In the genomic region with DNA sequence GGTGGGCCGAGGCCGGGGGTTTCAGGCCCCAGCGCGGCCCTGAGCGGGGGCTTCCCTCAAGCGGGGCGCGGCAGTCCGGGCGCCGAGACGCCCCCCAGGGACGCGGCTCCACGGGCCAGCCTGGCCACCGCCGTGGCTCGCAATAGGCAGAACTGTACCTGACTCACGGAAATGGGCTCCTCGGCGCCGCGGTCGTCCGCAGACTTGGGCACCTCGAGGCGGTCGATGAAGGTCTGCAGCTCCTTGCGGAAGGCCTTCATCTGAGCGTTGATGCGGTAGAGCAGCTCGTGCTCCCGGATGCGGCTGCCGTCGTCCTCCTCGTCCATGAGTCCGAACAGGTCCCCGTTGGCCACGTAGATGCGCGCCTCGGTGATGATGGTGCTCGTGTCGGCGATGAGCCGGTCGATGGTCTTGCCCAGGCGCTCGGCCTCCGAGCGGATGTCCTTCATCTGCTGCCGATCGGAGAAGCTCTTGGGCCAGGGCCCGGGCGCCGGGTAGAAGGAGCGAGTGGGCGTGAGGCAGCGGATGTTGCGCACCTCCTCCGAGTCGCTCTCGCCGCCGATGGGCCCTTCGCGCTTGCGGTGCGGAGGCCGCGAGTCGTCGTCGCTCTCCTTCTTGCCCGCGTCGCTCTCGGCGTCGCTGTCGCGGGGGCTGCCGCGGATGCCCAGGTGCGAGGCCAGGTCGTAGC, we compare ENCODE assay signal across 18 cellular contexts. TPM values are rescaled to one million over a fixed set of nuclear protein-coding genes. Genes with fewer than 3 reads are reported as not detected.
DNase-seq lines count a peak whose midpoint lies in the region; ATAC-seq, FAIRE-seq and TF ChIP-seq lines count a peak whose summit lies in the region.
"Had no signal": no experiment of that assay in that cellular context is flagged by ENCODE, and none has a peak within 500 bp of the region (broad histone marks: within the 10 kb centered on the region; RNA-seq: fewer than 3 reads in every experiment).

No MANE protein-coding gene starts in this region.

- H3K27me3 Mint-ChIP-seq in activated naive CD8-positive, alpha-beta T cell treated with anti-CD3 and anti-CD28 coated beads, Interleukin-2, amount 50 U/mL, for 24 hours = peaks cover 3% of the 10 kb centered on the region
- H3K27me3 Mint-ChIP-seq in activated naive CD8-positive, alpha-beta T cell treated with anti-CD3 and anti-CD28 coated beads for 36 hours = peaks cover 28% of the 10 kb centered on the region
- no peaks in the 10 kb centered on the region for H3K27me3 Mint-ChIP-seq in WTC11 (ENCODE audit: low read depth)
- peaks cover 2% of the 10 kb centered on the region for H3K27me3 Mint-ChIP-seq in activated T-helper 1 cell treated with anti-CD3 and anti-CD28 coated beads, Interleukin-12 subunit alpha, Interleukin-12 subunit beta, Interleukin-2, Interleukin-4 antibody, amounts not matched to agents 30 ng/mL and 10 ng/mL and 1 ng/mL, durations not matched to agents 14 hours and 24 hours and 36 hours (ENCODE audit: insufficient read depth)
- H3K27me3 Mint-ChIP-seq in natural killer cell (ENCODE audit: low read depth in 2 of 2) = peaks cover 0 to 19% of the 10 kb centered on the region in 2 donors
- H3K27me3 Mint-ChIP-seq: CD4-positive, alpha-beta memory T cell had no signal

- BruUV-seq in HepG2 (replicated peaks; lab: Mats Ljungman, UMichigan) = no TSS peak

- H3K4me3 ChIP-seq in GM12865 (ENCODE audit: low read depth, low read length) (no peak overlapping the region), HepG2 (replicated peaks in 1 of 3; ENCODE audit: insufficient read depth in 1 of 3, low read depth in 2 of 3, low read length in 3 of 3) (no peak overlapping the region)
- H3K4me3 ChIP-seq: BLaER1 had no signal

- no peak overlapping the region for H3K4me2 ChIP-seq in HepG2 (ENCODE audit: low read depth, low read length)
- H3K4me2 ChIP-seq: BLaER1 had no signal

- H3K9me3 Mint-ChIP-seq in activated naive CD8-positive, alpha-beta T cell treated with anti-CD3 and anti-CD28 coated beads, Interleukin-2, amount 50 U/mL, for 24 hours = no peaks in the 10 kb centered on the region
- no peaks in the 10 kb centered on the region for H3K9me3 Mint-ChIP-seq in activated naive CD8-positive, alpha-beta T cell treated with anti-CD3 and anti-CD28 coated beads for 36 hours
- H3K9me3 Mint-ChIP-seq in WTC11 (no peaks in the 10 kb centered on the region), natural killer cell (peaks cover 0 to 2% of the 10 kb centered on the region in 2 donors)
- H3K9me3 Mint-ChIP-seq in activated T-helper 1 cell treated with anti-CD3 and anti-CD28 coated beads, Interleukin-12 subunit alpha, Interleukin-12 subunit beta, Interleukin-2, Interleukin-4 antibody, amounts not matched to agents 30 ng/mL and 10 ng/mL and 1 ng/mL, durations not matched to agents 14 hours and 24 hours and 36 hours = no peaks in the 10 kb centered on the region
- H3K9me3 Mint-ChIP-seq: CD4-positive, alpha-beta memory T cell; H9 had no signal

- no peaks in the 10 kb centered on the region for H3K27me3 ChIP-seq in HepG2 (ENCODE audit: control insufficient read depth in 1 of 2, insufficient read depth in 2 of 2, low read length in 2 of 2)
- H3K27me3 ChIP-seq: BLaER1 had no signal

- no peak overlapping the region for H3K27ac ChIP-seq in HepG2 (ENCODE audit: extremely low read length, insufficient read depth, low read length)
- H3K27ac ChIP-seq: BLaER1 had no signal

- POLR2A ChIA-PET in WTC11 (lab: Charles Lee) (interaction anchor here (1.1 to 1.5 kb wide), 2 partner anchors 9 to 40 kb away, joined by 3 to 4 read pairs; no protein-coding TSS in a partner anchor), HepG2 (lab: Yijun Ruan, JAX) (no interaction called here)

- TF ChIP-seq RAD21 in HepG2 (CRISPR knock-in tag; IDR thresholded peaks at IDR 0.05) = no peak

- no peak for DNase-seq in activated naive CD8-positive, alpha-beta T cell treated with anti-CD3 and anti-CD28 coated beads, Interleukin-2, amount 50 U/mL, for 24 hours
- DNase-seq in activated naive CD8-positive, alpha-beta T cell treated with anti-CD3 and anti-CD28 coated beads for 36 hours = no peak
- DNase-seq in GM12865 (ENCODE audit: low read depth) (peak; percentile 1), WTC11 (ENCODE audit: low spot score) (no peak), HepG2 (ENCODE audit: low spot score) (no peak), natural killer cell (no peak), NCI-H1048 (lab: John Stamatoyannopoulos, UW) (no peak)
- DNase-seq in activated T-helper 1 cell treated with anti-CD3 and anti-CD28 coated beads, Interleukin-12 subunit alpha, Interleukin-12 subunit beta, Interleukin-2, Interleukin-4 antibody, amounts not matched to agents 30 ng/mL and 10 ng/mL and 1 ng/mL, durations not matched to agents 14 hours and 24 hours and 36 hours (ENCODE audit: low spot score) = no peak
- DNase-seq: Calu3, NCI-H1436, NCI-H1930, NCI-H345, NCI-H526, PC-3, RPMI8226 had no signal

- TF ChIP-seq POLR2A in HepG2 (IDR thresholded peaks at IDR 0.05; ENCODE audit: insufficient read depth in 1 of 2, low read depth in 2 of 2, low read length in 2 of 2) = no peak

- H3K79me2 ChIP-seq in HepG2 (ENCODE audit: insufficient read depth, low read length) = no peaks in the 10 kb centered on the region

- TF ChIP-seq EP300 in HepG2 (IDR thresholded peaks at IDR 0.05; ENCODE audit: low read depth in 2 of 2, low read length in 2 of 2) = no peak
- TF ChIP-seq EP300 in HepG2 (CRISPR knock-in tag; IDR thresholded peaks at IDR 0.05; ENCODE audit: borderline replicate concordance) = no peak

- H3K4me3 Mint-ChIP-seq in activated naive CD8-positive, alpha-beta T cell treated with anti-CD3 and anti-CD28 coated beads, Interleukin-2, amount 50 U/mL, for 24 hours = no peak overlapping the region
- H3K4me3 Mint-ChIP-seq in activated naive CD8-positive, alpha-beta T cell treated with anti-CD3 and anti-CD28 coated beads for 36 hours = no peak overlapping the region
- H3K4me3 Mint-ChIP-seq in WTC11 (no peak overlapping the region), natural killer cell (no peak overlapping the region)
- H3K4me3 Mint-ChIP-seq in activated T-helper 1 cell treated with anti-CD3 and anti-CD28 coated beads, Interleukin-12 subunit alpha, Interleukin-12 subunit beta, Interleukin-2, Interleukin-4 antibody, amounts not matched to agents 30 ng/mL and 10 ng/mL and 1 ng/mL, durations not matched to agents 14 hours and 24 hours and 36 hours = no peak overlapping the region
- H3K4me3 Mint-ChIP-seq: H9 had no signal

- H2AFZ ChIP-seq in HepG2 (ENCODE audit: low read length) = no peak overlapping the region

- H3K4me1 Mint-ChIP-seq in activated naive CD8-positive, alpha-beta T cell treated with anti-CD3 and anti-CD28 coated beads, Interleukin-2, amount 50 U/mL, for 24 hours = no peaks in the 10 kb centered on the region
- H3K4me1 Mint-ChIP-seq in activated naive CD8-positive, alpha-beta T cell treated with anti-CD3 and anti-CD28 coated beads for 36 hours = no peaks in the 10 kb centered on the region
- H3K4me1 Mint-ChIP-seq in WTC11 (peaks cover 12% of the 10 kb centered on the region), natural killer cell (no peaks in the 10 kb centered on the region)
- H3K4me1 Mint-ChIP-seq in activated T-helper 1 cell treated with anti-CD3 and anti-CD28 coated beads, Interleukin-12 subunit alpha, Interleukin-12 subunit beta, Interleukin-2, Interleukin-4 antibody, amounts not matched to agents 30 ng/mL and 10 ng/mL and 1 ng/mL, durations not matched to agents 14 hours and 24 hours and 36 hours (ENCODE audit: low read depth) = no peaks in the 10 kb centered on the region

- FAIRE-seq in HepG2 (lab: Jason Lieb, UNC) = no peak

- in situ Hi-C loops in HepG2 (cut with HindIII; ENCODE audit: extremely low pct_ligation_motif_present, low pct_unique_long_range_greater_than_20kb) = no loop called here

- intact Hi-C loops in HepG2 (cut with micrococcal nuclease; ENCODE audit: unreplicated experiment) = no loop called here
- intact Hi-C loops in activated T-helper 1 cell treated with anti-CD3 and anti-CD28 coated beads, Interleukin-12 subunit alpha, Interleukin-12 subunit beta, Interleukin-2, Interleukin-4 antibody, amounts not matched to agents 30 ng/mL and 10 ng/mL and 1 ng/mL, durations not matched to agents 14 hours and 24 hours and 36 hours (cut with micrococcal nuclease) = no loop called here
- intact Hi-C loops in natural killer cell (cut with micrococcal nuclease) = no loop called here

- no peaks in the 10 kb centered on the region for H4K20me1 ChIP-seq in HepG2 (ENCODE audit: insufficient read depth, low read length)
- H4K20me1 ChIP-seq: BLaER1 had no signal

- H3K9me3 ChIP-seq in HepG2 (ENCODE audit: low read length) = no peaks in the 10 kb centered on the region

- H3K4me1 ChIP-seq in HepG2 (ENCODE audit: insufficient read depth, low read length) = no peaks in the 10 kb centered on the region
- H3K4me1 ChIP-seq: BLaER1 had no signal

- peak; percentile 33 for ATAC-seq in activated naive CD8-positive, alpha-beta T cell treated with anti-CD3 and anti-CD28 coated beads, Interleukin-2, amount 50 U/mL, for 24 hours
- no peak for ATAC-seq in WTC11
- no peak for ATAC-seq in HepG2
- ATAC-seq in natural killer cell = no peak
- ATAC-seq: PC-3 had no signal

- no peaks in the 10 kb centered on the region for H3K36me3 ChIP-seq in HepG2 (replicated peaks in 1 of 2; ENCODE audit: control insufficient read depth in 1 of 2, insufficient read depth in 2 of 2, low read length in 2 of 2)

- 87% methylated on average over 76 of the region's 87 CpGs for WGBS in HepG2 (ENCODE audit: low lambda C conversion rate)

- no peak overlapping the region for H3K27ac Mint-ChIP-seq in activated naive CD8-positive, alpha-beta T cell treated with anti-CD3 and anti-CD28 coated beads, Interleukin-2, amount 50 U/mL, for 24 hours
- no peak overlapping the region for H3K27ac Mint-ChIP-seq in activated naive CD8-positive, alpha-beta T cell treated with anti-CD3 and anti-CD28 coated beads for 36 hours
- no peak overlapping the region for H3K27ac Mint-ChIP-seq in WTC11
- no peak overlapping the region for H3K27ac Mint-ChIP-seq in activated T-helper 1 cell treated with anti-CD3 and anti-CD28 coated beads, Interleukin-12 subunit alpha, Interleukin-12 subunit beta, Interleukin-2, Interleukin-4 antibody, amounts not matched to agents 30 ng/mL and 10 ng/mL and 1 ng/mL, durations not matched to agents 14 hours and 24 hours and 36 hours
- H3K27ac Mint-ChIP-seq in natural killer cell = no peak overlapping the region

- no peak for TF ChIP-seq CTCF in GM12865 (IDR thresholded peaks at IDR 0.05; ENCODE audit: insufficient read depth, low read depth, low read length, missing control alignments)
- TF ChIP-seq CTCF in WTC11 (IDR thresholded peaks at IDR 0.05) = no peak
- no peak for TF ChIP-seq CTCF in HepG2 (CRISPR knock-in tag; IDR thresholded peaks at IDR 0.05)
- no peak for TF ChIP-seq CTCF in natural killer cell (IDR thresholded peaks at IDR 0.05)

- CTCF ChIA-PET in WTC11 (lab: Charles Lee) = interaction anchor here (2.9 kb wide), 1 partner anchor 41 kb away, joined by 18 read pairs; no protein-coding TSS in a partner anchor
- CTCF ChIA-PET in HepG2 (lab: Yijun Ruan, JAX; ENCODE audit: low intra/inter-chr PET ratio, low total read pairs) = no interaction called here

- H3K36me3 Mint-ChIP-seq in activated naive CD8-positive, alpha-beta T cell treated with anti-CD3 and anti-CD28 coated beads, Interleukin-2, amount 50 U/mL, for 24 hours (ENCODE audit: low read depth) = peaks cover 9% of the 10 kb centered on the region
- peaks cover 28% of the 10 kb centered on the region for H3K36me3 Mint-ChIP-seq in activated naive CD8-positive, alpha-beta T cell treated with anti-CD3 and anti-CD28 coated beads for 36 hours
- peaks cover 68% of the 10 kb centered on the region for H3K36me3 Mint-ChIP-seq in WTC11
- H3K36me3 Mint-ChIP-seq in activated T-helper 1 cell treated with anti-CD3 and anti-CD28 coated beads, Interleukin-12 subunit alpha, Interleukin-12 subunit beta, Interleukin-2, Interleukin-4 antibody, amounts not matched to agents 30 ng/mL and 10 ng/mL and 1 ng/mL, durations not matched to agents 14 hours and 24 hours and 36 hours (ENCODE audit: low read depth) = peaks cover 44% of the 10 kb centered on the region
- H3K36me3 Mint-ChIP-seq in natural killer cell = no peaks in the 10 kb centered on the region

- H3K9ac ChIP-seq in HepG2 (ENCODE audit: insufficient read depth, low read depth, low read length) = no peak overlapping the region
- H3K9ac ChIP-seq: BLaER1 had no signal

RNA-seq across cellular contexts. Expression of a gene that starts 16.1 kb away (rescaled TPM):
- 1 to 10 TPM; 2.3 to 3.1 TPM for total RNA-seq in activated naive CD8-positive, alpha-beta T cell treated with anti-CD3 and anti-CD28 coated beads for 36 hours
- total RNA-seq in WTC11 (2021) (7.5 to 12.2 TPM (median 9.1 TPM) in 3 replicates), HepG2 (2016; rRNA removed; fragmentation: Illumina TruSeq; extraction: Trizol) (not detected in 2 replicates), natural killer cell (under 1 TPM in 1 of 3 donors, not detected in 2; 0.58 TPM)
- total RNA-seq in HepG2 (2016; cell fraction: cytosol; rRNA removed; fragmentation: Illumina TruSeq; extraction: Trizol; ENCODE audit: low read depth) = not detected in 2 replicates
- not detected in 2 replicates for total RNA-seq in HepG2 (2016; cell fraction: insoluble cytoplasmic fraction; rRNA removed; fragmentation: Illumina TruSeq; extraction: Trizol)
- not detected in 2 replicates for total RNA-seq in HepG2 (2016; cell fraction: membrane; rRNA removed; fragmentation: Illumina TruSeq; extraction: Trizol)
- total RNA-seq in HepG2 (2016; cell fraction: nucleus; rRNA removed; fragmentation: Illumina TruSeq; extraction: Trizol) = not detected in 2 replicates
- not detected in 2 replicates for polyA plus RNA-seq in HepG2 (2011; rRNA removed)
- polyA plus RNA-seq in HepG2 (2011; cell fraction: cytosol; rRNA removed) = not detected in 2 replicates
- polyA plus RNA-seq in HepG2 (2011; cell fraction: nucleus; rRNA removed) = 0.05 TPM in 1 of 2 replicates, not detected in the other
- not detected in 2 replicates for polyA plus RNA-seq in HepG2 (2012)
- not detected in 2 replicates for polyA plus RNA-seq in HepG2 (2016; cell fraction: cytosol; fragmentation: Illumina TruSeq; extraction: Trizol; ENCODE audit: low read depth)
- not detected in 2 replicates for polyA plus RNA-seq in HepG2 (2016; cell fraction: insoluble cytoplasmic fraction; fragmentation: Illumina TruSeq; extraction: Trizol; ENCODE audit: low read depth)
- polyA plus RNA-seq in HepG2 (2016; cell fraction: membrane; fragmentation: Illumina TruSeq; extraction: Trizol; ENCODE audit: low read depth) = not detected in 2 replicates
- polyA plus RNA-seq in HepG2 (2016; cell fraction: nucleus; fragmentation: Illumina TruSeq; extraction: Trizol; ENCODE audit: insufficient read depth, low read depth) = not detected in 2 replicates
- not detected in 2 replicates for polyA minus RNA-seq in HepG2 (2011; rRNA and poly(A)+ RNA removed; ENCODE audit: low replicate concordance)
- polyA minus RNA-seq in HepG2 (2011; cell fraction: cytosol; rRNA and poly(A)+ RNA removed) = not detected in 2 replicates
- not detected in 2 replicates for polyA minus RNA-seq in HepG2 (2011; cell fraction: nucleus; rRNA and poly(A)+ RNA removed)
- 14.7 and 16.9 TPM in 2 replicates for total RNA-seq in activated T-helper 1 cell treated with anti-CD3 and anti-CD28 coated beads, Interleukin-12 subunit alpha, Interleukin-12 subunit beta, Interleukin-2, Interleukin-4 antibody, amounts not matched to agents 30 ng/mL and 10 ng/mL and 1 ng/mL, durations not matched to agents 14 hours and 24 hours and 36 hours
